ENCODE assay signal across 10 cellular contexts in genomic region chr1:54218883-54219687, GRCh38. TPM values are rescaled to one million over a fixed set of nuclear protein-coding genes. Genes with fewer than 3 reads are reported as not detected.
DNase-seq lines count a peak whose midpoint lies in the region; ATAC-seq and TF ChIP-seq lines count a peak whose summit lies in the region.
"Had no signal": no experiment of that assay in that cellular context is flagged by ENCODE, and none has a peak within 500 bp of the region (broad histone marks: within the 10 kb centered on the region; RNA-seq: fewer than 3 reads in every experiment).

No MANE protein-coding gene starts in this region.

- H3K4me1 ChIP-seq in cardiac muscle cell (ENCODE audit: low read depth) (peaks cover 8% of the 10 kb centered on the region), mucosa of stomach (ENCODE audit: control insufficient read depth, insufficient read depth, low read length) (peaks cover 23% of the 10 kb centered on the region), transverse colon (peaks cover 16 to 28% (median 20%) of the 10 kb centered on the region in 4 donors)

- DNase-seq in cardiac muscle cell (ENCODE audit: low read depth in 1 of 2, low spot score in 1 of 2) (peak in 1 of 2 donors; percentile 16), Right ventricle myocardium superior (no peak), coronary artery (ENCODE audit: low spot score) (no peak), transverse colon (peak; percentile 42), NCI-H226 (no peak), iPS-NIHi11 (ENCODE audit: low spot score) (no peak)
- DNase-seq: naive thymus-derived CD4-positive, alpha-beta T cell had no signal

- peak overlapping the region; percentile 83 for H3K27ac ChIP-seq in cardiac muscle cell
- H3K27ac ChIP-seq in coronary artery = peak overlapping the region; percentile 61 to 74
- peak overlapping the region; percentile 51 to 76 (median 66) for H3K27ac ChIP-seq in transverse colon

- H3K36me3 ChIP-seq in cardiac muscle cell (peaks cover 42% of the 10 kb centered on the region), mucosa of stomach (ENCODE audit: control insufficient read depth, insufficient read depth, low read length) (peaks cover 22% of the 10 kb centered on the region), transverse colon (peaks cover 0 to 29% (median 17%) of the 10 kb centered on the region in 4 donors)

- in situ Hi-C loops in transverse colon (cut with MboI; ENCODE audit: low pct_ligation_motif_present in 1 of 4, low pct_unique_long_range_greater_than_20kb in 1 of 4, low sequenced_read_pairs in 3 of 4) = no loop called here

- 45 to 47% methylated on average over 1 to 11 of the region's 11 CpGs for WGBS in transverse colon (ENCODE audit: low coverage in 1 of 2), 2 donors

- TF ChIP-seq CTCF in cardiac muscle cell (IDR thresholded peaks at IDR 0.05; ENCODE audit: low read depth, low read length) = no peak
- no peak for TF ChIP-seq CTCF in coronary artery (IDR thresholded peaks at IDR 0.05)
- TF ChIP-seq CTCF in transverse colon (IDR thresholded peaks at IDR 0.05) = peak in 1 of 5 experiments; percentile 4

- peak overlapping the region; percentile 3 for H3K9ac ChIP-seq in mucosa of stomach (ENCODE audit: low read length)

- no peak overlapping the region for H3K4me3 ChIP-seq in cardiac muscle cell
- H3K4me3 ChIP-seq in coronary artery = no peak overlapping the region
- H3K4me3 ChIP-seq in mucosa of stomach (ENCODE audit: low read length) = no peak overlapping the region
- no peak overlapping the region for H3K4me3 ChIP-seq in transverse colon

- H3K9me3 ChIP-seq in cardiac muscle cell (ENCODE audit: low read depth) (no peaks in the 10 kb centered on the region), mucosa of stomach (ENCODE audit: control insufficient read depth, low read length) (no peaks in the 10 kb centered on the region), transverse colon (no peaks in the 10 kb centered on the region)

- TF ChIP-seq POLR2A in transverse colon (IDR thresholded peaks at IDR 0.05) = no peak

- no peak for ATAC-seq in Right ventricle myocardium superior (ENCODE audit: poor library complexity)
- no peak for ATAC-seq in GM21360 (IDR thresholded peaks at IDR 0.05; ENCODE audit: unreplicated experiment)
- ATAC-seq: naive thymus-derived CD4-positive, alpha-beta T cell; Panc1 had no signal

- no peak for TF ChIP-seq EP300 in transverse colon (IDR thresholded peaks at IDR 0.05; ENCODE audit: low read depth)

- H3K27me3 ChIP-seq in cardiac muscle cell = no peaks in the 10 kb centered on the region
- no peaks in the 10 kb centered on the region for H3K27me3 ChIP-seq in mucosa of stomach (ENCODE audit: control insufficient read depth, insufficient read depth, low read length)
- H3K27me3 ChIP-seq in transverse colon = no peaks in the 10 kb centered on the region

- intact Hi-C loops in Right ventricle myocardium superior (cut with DNase I) (no loop called here), transverse colon (cut with DNase I; ENCODE audit: low total_unique reads) (no loop called here)

RNA-seq across cellular contexts. Expression of gene MRPL37, which starts 19.1 kb away (rescaled TPM):
- total RNA-seq in cardiac muscle cell = 93.7 and 94.3 TPM in 2 replicates
- polyA plus RNA-seq in cardiac muscle cell = 95.7 and 97.9 TPM in 2 replicates
- 78.6 TPM for total RNA-seq in Right ventricle myocardium superior
- 100 to 1,000 TPM in 1 of 4 donors, 10 to 100 TPM in 2, 1 to 10 TPM in 1; 9.7 to 122 (median 57.8) TPM for total RNA-seq in transverse colon

RNA-seq across cellular contexts. Expression of gene CYB5RL, which starts 19.3 kb away (rescaled TPM):
- total RNA-seq in cardiac muscle cell (5.0 and 6.4 TPM in 2 replicates), Right ventricle myocardium superior (4.8 TPM), transverse colon (1 to 10 TPM; 1.9 to 5.1 (median 3.6) TPM)
- 6.7 and 9.1 TPM in 2 replicates for polyA plus RNA-seq in cardiac muscle cell
